8 cellular contexts compared by ENCODE assay signal in the genomic region with DNA sequence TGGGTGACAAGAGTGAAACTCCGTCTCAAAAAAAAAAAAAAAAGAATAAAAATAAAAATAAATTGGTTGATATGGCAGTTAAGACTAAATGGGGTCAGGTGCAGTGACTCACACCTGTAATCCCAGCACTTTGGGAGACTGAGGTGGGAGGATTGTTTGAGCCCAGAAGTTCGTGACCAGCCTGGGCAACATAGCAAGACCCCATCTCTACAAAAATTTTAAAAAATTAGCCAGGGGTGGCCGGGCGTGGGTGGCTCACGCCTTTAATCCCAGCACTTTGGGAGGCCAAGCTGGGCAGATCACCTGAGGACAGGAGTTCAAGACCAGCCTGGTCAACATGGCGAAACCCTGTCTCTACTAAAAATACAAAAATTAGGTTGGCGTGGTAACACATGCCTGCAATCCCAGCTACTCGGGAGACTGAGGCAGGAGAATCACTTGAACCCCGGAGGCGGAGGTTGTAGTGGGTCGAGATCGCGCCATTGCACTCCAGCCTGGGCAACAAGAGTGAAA. TPM values are rescaled to one million over a fixed set of nuclear protein-coding genes. Genes with fewer than 3 reads are reported as not detected.
DNase-seq lines count a peak whose midpoint lies in the region; ATAC-seq, FAIRE-seq and TF ChIP-seq lines count a peak whose summit lies in the region.
"Not testable (repeated sequence)": the region's sequence is repeated elsewhere in the genome, so short reads cannot be mapped to it uniquely, and the experiment has no call there.

No MANE protein-coding gene starts in this region.

- not testable (repeated sequence) for H3K27ac ChIP-seq in mesendoderm (ENCODE audit: low read depth, low read length)
- H3K27ac ChIP-seq in prostate gland: peak overlapping the region; percentile 73 to 83
- peak overlapping the region; percentile 83 to 91 (median 88) for H3K27ac ChIP-seq in upper lobe of left lung

- H3K4me3 Mint-ChIP-seq in activated CD8-positive, alpha-beta T cell treated with anti-CD3 and anti-CD28 coated beads for 36 hours: peak overlapping the region; percentile 96

- not testable (repeated sequence) for H3K9me3 ChIP-seq in prostate gland, upper lobe of left lung

- WGBS in mesendoderm (ENCODE audit: extremely low coverage, insufficient coverage, low lambda C conversion rate): no CpG with 5 or more reads among the region's 13 CpGs
- 74% methylated on average over 13 of the region's 13 CpGs for WGBS in prostate gland
- WGBS in upper lobe of left lung, 2 donors: 57 to 60% methylated on average over 13 of the region's 13 CpGs

- TF ChIP-seq EP300 in upper lobe of left lung (IDR thresholded peaks at IDR 0.05): not testable (repeated sequence)

- H3K9me3 Mint-ChIP-seq in activated CD8-positive, alpha-beta T cell treated with anti-CD3 and anti-CD28 coated beads for 36 hours: not testable (repeated sequence)

- intact Hi-C loops in activated CD8-positive, alpha-beta T cell treated with anti-CD3 and anti-CD28 coated beads for 36 hours (cut with micrococcal nuclease); prostate gland (cut with DNase I): not testable (repeated sequence)

- H2BK5ac ChIP-seq in mesendoderm (ENCODE audit: low read length): not testable (repeated sequence)

- not testable (repeated sequence) for H3K4ac ChIP-seq in mesendoderm (ENCODE audit: low read depth, low read length)

- H3K4me3 ChIP-seq in GM06990 (replicated peaks; ENCODE audit: low read depth, low read length) (peak overlapping the region; percentile 88), NB4 (ENCODE audit: low read depth, low read length) (peak overlapping the region; percentile 84), bronchial epithelial cell (ENCODE audit: low read depth, low read length) (peak overlapping the region; percentile 61), foreskin fibroblast (ENCODE audit: low read depth in 1 of 2, low read length in 2 of 2) (peak overlapping the region; percentile 57 to 72), prostate gland (peak overlapping the region; percentile 65 to 93), upper lobe of left lung (peak overlapping the region; percentile 55 to 90 (median 78))
- H3K4me3 ChIP-seq in mesendoderm (ENCODE audit: low read length): not testable (repeated sequence)

- H3K36me3 ChIP-seq in GM06990 (ENCODE audit: control insufficient read depth, insufficient read depth, low read length); bronchial epithelial cell (ENCODE audit: control insufficient read depth, insufficient read depth, low read length); mesendoderm (ENCODE audit: control insufficient read depth, insufficient read depth, low read length); prostate gland: not testable (repeated sequence)
- peaks cover 0 to 14% (median 7%) of the 10 kb centered on the region in 4 donors for H3K36me3 ChIP-seq in upper lobe of left lung

- not testable (repeated sequence) for ATAC-seq in activated CD8-positive, alpha-beta T cell treated with anti-CD3 and anti-CD28 coated beads for 36 hours; upper lobe of left lung (ENCODE audit: low FRiP score in 2 of 2)

- not testable (repeated sequence) for TF ChIP-seq POLR2A in NB4 (IDR thresholded peaks at IDR 0.05; ENCODE audit: extremely low read depth, insufficient read length); prostate gland (IDR thresholded peaks at IDR 0.05); upper lobe of left lung (IDR thresholded peaks at IDR 0.05)

- not testable (repeated sequence) for H4K8ac ChIP-seq in mesendoderm (ENCODE audit: low read depth, low read length)

- TF ChIP-seq CTCF in GM06990 (IDR thresholded peaks at IDR 0.05; ENCODE audit: insufficient read depth, low read length, poor library complexity, severe bottlenecking); NB4 (IDR thresholded peaks at IDR 0.05; ENCODE audit: low read depth, low read length); activated CD8-positive, alpha-beta T cell treated with anti-CD3 and anti-CD28 coated beads for 36 hours (IDR thresholded peaks at IDR 0.05); bronchial epithelial cell (IDR thresholded peaks at IDR 0.05; ENCODE audit: insufficient read depth, low read length, severe bottlenecking); foreskin fibroblast (IDR thresholded peaks at IDR 0.05; ENCODE audit: low read depth, low read length); prostate gland (IDR thresholded peaks at IDR 0.05); upper lobe of left lung (IDR thresholded peaks at IDR 0.05): not testable (repeated sequence)

- not testable (repeated sequence) for H2BK120ac ChIP-seq in mesendoderm (ENCODE audit: low read depth, low read length)

- H3K36me3 Mint-ChIP-seq in activated CD8-positive, alpha-beta T cell treated with anti-CD3 and anti-CD28 coated beads for 36 hours (ENCODE audit: low read depth): peaks cover 35% of the 10 kb centered on the region

- not testable (repeated sequence) for DNase-seq in GM06990 (ENCODE audit: extremely low read depth, insufficient read length); NB4 (ENCODE audit: low read depth); activated CD8-positive, alpha-beta T cell treated with anti-CD3 and anti-CD28 coated beads for 36 hours; bronchial epithelial cell (ENCODE audit: low read depth); foreskin fibroblast; mesendoderm; prostate gland (ENCODE audit: low spot score); upper lobe of left lung

- H3K79me1 ChIP-seq in mesendoderm (ENCODE audit: low read length): not testable (repeated sequence)

- peak overlapping the region; percentile 99 for H3K27ac Mint-ChIP-seq in activated CD8-positive, alpha-beta T cell treated with anti-CD3 and anti-CD28 coated beads for 36 hours

- POLR2A ChIA-PET in activated CD8-positive, alpha-beta T cell treated with anti-CD3 and anti-CD28 coated beads for 36 hours (lab: Charles Lee): interaction anchor here (0.5 to 3.9 kb wide), 6 partner anchors 9 to 395 kb away, joined by 3 to 64 read pairs (median 4); partner anchors contain the start of gene MDN1

- H3K23ac ChIP-seq in mesendoderm (ENCODE audit: low read length): not testable (repeated sequence)

- not testable (repeated sequence) for FAIRE-seq in bronchial epithelial cell (lab: Jason Lieb, UNC)

- H3K9ac ChIP-seq in mesendoderm (ENCODE audit: low read length): peak overlapping the region; percentile 87

- H2AK5ac ChIP-seq in mesendoderm (ENCODE audit: low read length): not testable (repeated sequence)

- not testable (repeated sequence) for H3K18ac ChIP-seq in mesendoderm (ENCODE audit: low read length)

- H3K56ac ChIP-seq in mesendoderm (ENCODE audit: low read length): peak overlapping the region; percentile 91

- not testable (repeated sequence) for H3K27me3 ChIP-seq in GM06990 (replicated peaks; ENCODE audit: control insufficient read depth, insufficient read depth, low read length); bronchial epithelial cell (ENCODE audit: control insufficient read depth, insufficient read depth, low read length); mesendoderm (ENCODE audit: insufficient read depth, low read length, poor library complexity); prostate gland (replicated peaks; ENCODE audit: insufficient read depth); upper lobe of left lung

- CTCF ChIA-PET in activated CD8-positive, alpha-beta T cell treated with anti-CD3 and anti-CD28 coated beads for 36 hours (lab: Charles Lee): interaction anchor here (1.0 to 2.2 kb wide), 2 partner anchors 9 to 20 kb away, joined by 3 to 20 read pairs; partner anchors contain the start of gene MDN1

- H3K79me2 ChIP-seq in mesendoderm (ENCODE audit: control insufficient read depth, insufficient read depth, low read length): peaks cover 15% of the 10 kb centered on the region

- not testable (repeated sequence) for H3K27me3 Mint-ChIP-seq in activated CD8-positive, alpha-beta T cell treated with anti-CD3 and anti-CD28 coated beads for 36 hours

- not testable (repeated sequence) for H4K5ac ChIP-seq in mesendoderm (ENCODE audit: low read length)

- H2BK15ac ChIP-seq in mesendoderm (replicated peaks; ENCODE audit: low read depth): not testable (repeated sequence)

- H3K4me2 ChIP-seq in mesendoderm (ENCODE audit: low read length): not testable (repeated sequence)

- not testable (repeated sequence) for H3K4me1 ChIP-seq in mesendoderm (ENCODE audit: control insufficient read depth, low read depth, low read length); prostate gland (replicated peaks)
- H3K4me1 ChIP-seq in upper lobe of left lung: peaks cover 11 to 19% (median 13%) of the 10 kb centered on the region in 4 donors

- H3K4me1 Mint-ChIP-seq in activated CD8-positive, alpha-beta T cell treated with anti-CD3 and anti-CD28 coated beads for 36 hours (ENCODE audit: low read depth): peaks cover 21% of the 10 kb centered on the region

RNA-seq across cellular contexts. Expression of gene CASP8AP2, which starts 1.1 kb away (rescaled TPM):
- 10 to 100 TPM; 33.3 to 33.6 TPM for total RNA-seq in activated CD8-positive, alpha-beta T cell treated with anti-CD3 and anti-CD28 coated beads for 36 hours
- total RNA-seq in bronchial epithelial cell (10.5 and 10.6 TPM in 2 replicates), prostate gland (10 to 100 TPM; 10.9 to 17.7 TPM), upper lobe of left lung (10 to 100 TPM in 4 of 6 donors, 1 to 10 TPM in 2; 9.6 to 26.5 (median 13.3) TPM)
- polyA plus RNA-seq in mesendoderm (2013, experiment 1 of 2): 13.3 TPM
- polyA plus RNA-seq in mesendoderm (2013, experiment 2 of 2): 12.9 TPM

RNA-seq across cellular contexts. Expression of gene MDN1, which starts 8.9 kb away (rescaled TPM):
- total RNA-seq in activated CD8-positive, alpha-beta T cell treated with anti-CD3 and anti-CD28 coated beads for 36 hours: 10 to 100 TPM; 69.0 TPM
- total RNA-seq in bronchial epithelial cell: 11.9 and 16.8 TPM in 2 replicates
- polyA plus RNA-seq in mesendoderm (2013, experiment 1 of 2): 54.1 TPM
- 50.7 TPM for polyA plus RNA-seq in mesendoderm (2013, experiment 2 of 2)
- 10 to 100 TPM; 26.2 to 53.3 TPM for total RNA-seq in prostate gland
- 10 to 100 TPM; 23.4 to 44.1 (median 29.6) TPM for total RNA-seq in upper lobe of left lung
